ENCODE assay signal across 26 cellular contexts in genomic region chr12:4444031-4444430, GRCh38. TPM values are rescaled to one million over a fixed set of nuclear protein-coding genes. Genes with fewer than 3 reads are reported as not detected.
A peak's percentile ranks its signal among the peaks of the same experiment; 100 is the strongest.
DNase-seq lines count a peak whose midpoint lies in the region; ATAC-seq, FAIRE-seq and TF ChIP-seq lines count a peak whose summit lies in the region.
"Had no signal": no experiment of that assay in that cellular context is flagged by ENCODE, and none has a peak within 500 bp of the region (broad histone marks: within the 10 kb centered on the region; RNA-seq: fewer than 3 reads in every experiment).

No MANE protein-coding gene starts in this region.

- peak overlapping the region; percentile 36 for H4K91ac ChIP-seq in H1 (replicated peaks; ENCODE audit: insufficient read length, low read length)

- no peak for TF ChIP-seq RAD21 in H1 (IDR thresholded peaks at IDR 0.05 in 1 of 2, conservative IDR thresholded peaks at IDR 0.05 in 1 of 2; ENCODE audit: low read depth in 2 of 2, low read length in 2 of 2)

- H3K4ac ChIP-seq in H1 (replicated peaks; ENCODE audit: insufficient read length, low read depth, low read length), result no peak overlapping the region

- peak overlapping the region; percentile 51; the same call in 1 of the 2 replicates for H4K8ac ChIP-seq in H1 (ENCODE audit: extremely low read depth, insufficient read depth, low read length)

- H2AFZ ChIP-seq in H1 (ENCODE audit: low read length), result no peak overlapping the region

- FAIRE-seq in H1 (lab: Jason Lieb, UNC) (no peak), urothelium cell line (lab: Jason Lieb, UNC) (peak; percentile 42)

- no peak for TF ChIP-seq CTCF in H1 (IDR thresholded peaks at IDR 0.05; ENCODE audit: control extremely low read depth in 1 of 3, insufficient read depth in 1 of 3, low read depth in 1 of 3, low read length in 3 of 3)
- TF ChIP-seq CTCF in neural crest cell (conservative IDR thresholded peaks at IDR 0.05), result no peak
- no peak for TF ChIP-seq CTCF in tibial artery (IDR thresholded peaks at IDR 0.05)

- CTCF ChIA-PET in activated CD8-positive, alpha-beta memory T cell treated with anti-CD3 and anti-CD28 coated beads, Interleukin-2, amount 10 ng/mL, durations not matched to agents 7 days and 5 days (lab: Charles Lee), result no interaction called here
- CTCF ChIA-PET in H1 (lab: Charles Lee; ENCODE audit: partially characterized antibody), result interaction anchor here (0.9 to 4.0 kb wide), 5 partner anchors 8 to 61 kb away, joined by 3 to 16 read pairs (median 4); no protein-coding TSS in a partner anchor

- peaks cover 9% of the 10 kb centered on the region for H3K4me1 Mint-ChIP-seq in activated CD8-positive, alpha-beta memory T cell treated with anti-CD3 and anti-CD28 coated beads, Interleukin-2, amount 10 ng/mL, durations not matched to agents 7 days and 5 days
- H3K4me1 Mint-ChIP-seq in neural crest cell, result peaks cover 20% of the 10 kb centered on the region

- peaks cover 4% of the 10 kb centered on the region; the same call in 1 of the 2 replicates for H3K23me2 ChIP-seq in H1 (ENCODE audit: low read depth, low read length)

- no peaks in the 10 kb centered on the region for H3K9me3 ChIP-seq in H1 (ENCODE audit: insufficient read depth in 2 of 2, low read depth in 1 of 2, low read length in 1 of 2)
- no peaks in the 10 kb centered on the region for H3K9me3 ChIP-seq in tibial artery
- H3K9me3 ChIP-seq: Caco-2 had no signal

- peak overlapping the region; percentile 40 for H2BK20ac ChIP-seq in H1 (ENCODE audit: low read length)

- no peak overlapping the region for H3K27ac Mint-ChIP-seq in activated CD8-positive, alpha-beta memory T cell treated with anti-CD3 and anti-CD28 coated beads, Interleukin-2, amount 10 ng/mL, durations not matched to agents 7 days and 5 days
- H3K27ac Mint-ChIP-seq in neural crest cell (ENCODE audit: unreplicated experiment), result peak overlapping the region; percentile 1
- H3K27ac Mint-ChIP-seq: CD4-positive, CD25-positive, alpha-beta regulatory T cell had no signal

- H3K9me3 Mint-ChIP-seq in activated CD8-positive, alpha-beta memory T cell treated with anti-CD3 and anti-CD28 coated beads, Interleukin-2, amount 10 ng/mL, durations not matched to agents 7 days and 5 days (ENCODE audit: low read depth), result no peaks in the 10 kb centered on the region
- no peaks in the 10 kb centered on the region for H3K9me3 Mint-ChIP-seq in neural crest cell
- H3K9me3 Mint-ChIP-seq: CD4-positive, CD25-positive, alpha-beta regulatory T cell had no signal

- intact Hi-C loops in tibial artery (cut with DNase I; ENCODE audit: low total_unique reads), result no loop called here

- H3K79me2 ChIP-seq in H1 (ENCODE audit: control insufficient read depth in 1 of 2, insufficient read depth in 2 of 2, low read length in 2 of 2), result no peaks in the 10 kb centered on the region

- no peaks in the 10 kb centered on the region for H4K20me1 ChIP-seq in H1 (replicated peaks in 1 of 2; ENCODE audit: control insufficient read depth in 1 of 2, insufficient read depth in 2 of 2, low read length in 2 of 2)

- 95% methylated on average over 8 of the region's 8 CpGs; no CpG with 5 or more reads in 1 of the 2 experiments for WGBS in H1 (ENCODE audit: extremely low coverage in 1 of 2, insufficient coverage in 1 of 2, insufficient read length in 1 of 2, insufficient replicate concordance in 2 of 2, low coverage in 1 of 2, low lambda C conversion rate in 2 of 2, missing lambda C conversion rate in 1 of 2), 2 experiments

- H3K79me1 ChIP-seq in H1 (ENCODE audit: low read depth, low read length), result no peaks in the 10 kb centered on the region

- POLR2A ChIA-PET in H1 (lab: Charles Lee; ENCODE audit: partially characterized antibody), result interaction anchor here (1.3 kb wide), 1 partner anchor 15 kb away, joined by 4 read pairs; no protein-coding TSS in a partner anchor

- 0 out of 2 replicates have a peak overlapping the region, but pooled peaks have one; percentile 11 for H3K18ac ChIP-seq in H1 (ENCODE audit: extremely low read depth, low read length)

- H3K36me3 ChIP-seq in H1 (ENCODE audit: control insufficient read depth in 2 of 4, insufficient read depth in 4 of 4, low read length in 3 of 4), result no peaks in the 10 kb centered on the region
- H3K36me3 ChIP-seq in tibial artery, result no peaks in the 10 kb centered on the region

- H2BK5ac ChIP-seq in H1 (ENCODE audit: low read depth, low read length), result peak overlapping the region; percentile 48

- H3K27ac ChIP-seq in H1 (ENCODE audit: low read depth, low read length), result no peak overlapping the region
- no peak overlapping the region for H3K27ac ChIP-seq in tibial artery
- H3K27ac ChIP-seq: SK-N-MC had no signal

- H3K4me1 ChIP-seq in H1 (replicated peaks in 1 of 4; ENCODE audit: control insufficient read depth in 3 of 4, insufficient read depth in 4 of 4, low read length in 3 of 4), result peaks cover 12 to 24% (median 19%) of the 10 kb centered on the region in 4 experiments
- no peaks in the 10 kb centered on the region for H3K4me1 ChIP-seq in tibial artery
- H3K4me1 ChIP-seq: Caco-2 had no signal

- no peak overlapping the region for H4K5ac ChIP-seq in H1 (ENCODE audit: insufficient read length, low read depth, low read length)

- H3K27me3 Mint-ChIP-seq in activated CD8-positive, alpha-beta memory T cell treated with anti-CD3 and anti-CD28 coated beads, Interleukin-2, amount 10 ng/mL, durations not matched to agents 7 days and 5 days, result peaks cover 29% of the 10 kb centered on the region
- no peaks in the 10 kb centered on the region for H3K27me3 Mint-ChIP-seq in neural crest cell (ENCODE audit: low read depth)

- no peak overlapping the region for H3K56ac ChIP-seq in H1 (replicated peaks; ENCODE audit: insufficient read length, low read depth, low read length)

- ATAC-seq in activated CD8-positive, alpha-beta memory T cell treated with anti-CD3 and anti-CD28 coated beads, Interleukin-2, amount 10 ng/mL, durations not matched to agents 7 days and 5 days, result no peak
- ATAC-seq in GM18873 (IDR thresholded peaks at IDR 0.05; ENCODE audit: low FRiP score, unreplicated experiment), result no peak

- H3K4me3 ChIP-seq in H1 (ENCODE audit: extremely low read depth in 1 of 4, insufficient read depth in 2 of 4, low read depth in 3 of 4, low read length in 4 of 4) (no peak overlapping the region), tibial artery (no peak overlapping the region)
- H3K4me3 ChIP-seq: SK-N-MC had no signal

- TF ChIP-seq POLR2A in H1 (IDR thresholded peaks at IDR 0.05; ENCODE audit: control extremely low read depth in 1 of 2, low read depth in 2 of 2, low read length in 2 of 2), result no peak

- H3K9ac ChIP-seq in H1 (replicated peaks in 1 of 4; ENCODE audit: extremely low read depth in 1 of 4, low read depth in 3 of 4, low read length in 3 of 4), result no peak overlapping the region

- H2BK12ac ChIP-seq in H1 (ENCODE audit: low read depth, low read length), result peak overlapping the region; percentile 77; the same call in 1 of the 2 replicates

- no peak overlapping the region for H3K23ac ChIP-seq in H1 (ENCODE audit: insufficient read length)

- no peaks in the 10 kb centered on the region for H3K36me3 Mint-ChIP-seq in activated CD8-positive, alpha-beta memory T cell treated with anti-CD3 and anti-CD28 coated beads, Interleukin-2, amount 10 ng/mL, durations not matched to agents 7 days and 5 days
- H3K36me3 Mint-ChIP-seq in neural crest cell (ENCODE audit: low read depth), result no peaks in the 10 kb centered on the region
- H3K36me3 Mint-ChIP-seq: CD4-positive, CD25-positive, alpha-beta regulatory T cell had no signal

- H2BK120ac ChIP-seq in H1 (replicated peaks; ENCODE audit: low read depth, low read length), result no peak overlapping the region

- H3K4me2 ChIP-seq in H1 (ENCODE audit: insufficient read depth in 1 of 2, low read depth in 2 of 2, low read length in 2 of 2), result no peak overlapping the region

- TF ChIP-seq EP300 in H1 (IDR thresholded peaks at IDR 0.05; ENCODE audit: borderline replicate concordance in 1 of 2, low read depth in 2 of 2, low read length in 2 of 2), result no peak

- no peak overlapping the region for H3K14ac ChIP-seq in H1 (ENCODE audit: insufficient read length)

- H3K27me3 ChIP-seq in H1 (replicated peaks in 1 of 4; ENCODE audit: control insufficient read depth in 3 of 4, extremely low read depth in 1 of 4, insufficient read depth in 3 of 4, low read length in 3 of 4) (no peaks in the 10 kb centered on the region), tibial artery (peaks cover 0 to 38% of the 10 kb centered on the region in 2 donors)

- peak overlapping the region; percentile 78; the same call in 1 of the 2 replicates for H2AK5ac ChIP-seq in H1 (ENCODE audit: low read depth, low read length)

- H2BK15ac ChIP-seq in H1 (ENCODE audit: low read length), result no peak overlapping the region

- peak; percentile 13 for DNase-seq in activated CD8-positive, alpha-beta memory T cell treated with anti-CD3 and anti-CD28 coated beads, Interleukin-2, amount 50 U/mL, for 48 hours
- DNase-seq in activated CD8-positive, alpha-beta memory T cell treated with anti-CD3 and anti-CD28 coated beads, Interleukin-2, amount 10 ng/mL, durations not matched to agents 7 days and 5 days, result no peak
- DNase-seq in H1 (ENCODE audit: low read depth in 1 of 2, low spot score in 2 of 2), result no peak
- DNase-seq in neural crest cell (ENCODE audit: low read depth, low spot score), result no peak
- peak; percentile 1 for DNase-seq in urothelium cell line (ENCODE audit: low spot score)
- DNase-seq in tibial artery, result no peak
- no peak for DNase-seq in globus pallidus (ENCODE audit: low spot score)
- DNase-seq: 8988T; Caco-2; CD4-positive, CD25-positive, alpha-beta regulatory T cell; GDM1; HCEC 1CT; MM.1S; NCI-H1105 treated with DMSO at 0.1 percent for 48 hours; NCI-H1694; NCI-H2081 treated with DMSO at 0.1 percent for 48 hours; NCI-H510A; NCI-H774; OCI-M1; SHP77 had no signal

- H3K4me3 Mint-ChIP-seq in activated CD8-positive, alpha-beta memory T cell treated with anti-CD3 and anti-CD28 coated beads, Interleukin-2, amount 10 ng/mL, durations not matched to agents 7 days and 5 days, result no peak overlapping the region
- H3K4me3 Mint-ChIP-seq in neural crest cell, result no peak overlapping the region
- H3K4me3 Mint-ChIP-seq: CD4-positive, CD25-positive, alpha-beta regulatory T cell had no signal

RNA-seq across cellular contexts. Expression of gene FGF6, which starts 1.6 kb away (rescaled TPM):
- not detected for total RNA-seq in activated CD8-positive, alpha-beta memory T cell treated with anti-CD3 and anti-CD28 coated beads, Interleukin-2, amount 10 ng/mL, durations not matched to agents 7 days and 5 days
- total RNA-seq in H1 (2021; fragmentation: NEBNext Ultra II Directional; extraction: Animal tissue kit (Norgen Biotek cat#: 25700)), result not detected in 2 replicates
- not detected in 2 replicates for polyA plus RNA-seq in H1 (2011; rRNA removed)
- polyA plus RNA-seq in H1 (2011; cell fraction: cytosol; rRNA removed), result not detected
- polyA plus RNA-seq in H1 (2011; cell fraction: nucleus; rRNA removed), result not detected
- polyA plus RNA-seq in H1 (2012, experiment 1 of 2), result not detected in 4 replicates
- not detected for polyA plus RNA-seq in H1 (2012, experiment 2 of 2)
- polyA plus RNA-seq in H1 (2013, experiment 1 of 2), result not detected
- polyA plus RNA-seq in H1 (2013, experiment 2 of 2), result not detected
- not detected in 2 replicates for polyA minus RNA-seq in H1 (2011; rRNA and poly(A)+ RNA removed)
- not detected for polyA minus RNA-seq in H1 (2011; cell fraction: cytosol; rRNA and poly(A)+ RNA removed)
- polyA minus RNA-seq in H1 (2011; cell fraction: nucleus; rRNA and poly(A)+ RNA removed), result not detected
- total RNA-seq in neural crest cell, result not detected in 2 replicates
- total RNA-seq: Caco-2; CD4-positive, CD25-positive, alpha-beta regulatory T cell; Daoy; LHCN-M2; RPMI7951 had no signal
- polyA plus RNA-seq: AG04450; CD4-positive, CD25-positive, alpha-beta regulatory T cell had no signal

Comparison
In these comparisons a context has a peak if more than half of its experiments do, and no peak if none do; other contexts are left out.
1. DNase-seq: peak in activated CD8-positive, alpha-beta memory T cell treated with anti-CD3 and anti-CD28 coated beads, Interleukin-2, amount 50 U/mL, for 48 hours (single experiment) and urothelium cell line (single experiment); none in activated CD8-positive, alpha-beta memory T cell treated with anti-CD3 and anti-CD28 coated beads, Interleukin-2, amount 10 ng/mL, durations not matched to agents 7 days and 5 days (single experiment), H1 (0 of 2), neural crest cell (single experiment), tibial artery (0 of 2) and globus pallidus (single experiment).